Comparison of ENCODE assay signal across 1 cellular context in the genomic region with DNA sequence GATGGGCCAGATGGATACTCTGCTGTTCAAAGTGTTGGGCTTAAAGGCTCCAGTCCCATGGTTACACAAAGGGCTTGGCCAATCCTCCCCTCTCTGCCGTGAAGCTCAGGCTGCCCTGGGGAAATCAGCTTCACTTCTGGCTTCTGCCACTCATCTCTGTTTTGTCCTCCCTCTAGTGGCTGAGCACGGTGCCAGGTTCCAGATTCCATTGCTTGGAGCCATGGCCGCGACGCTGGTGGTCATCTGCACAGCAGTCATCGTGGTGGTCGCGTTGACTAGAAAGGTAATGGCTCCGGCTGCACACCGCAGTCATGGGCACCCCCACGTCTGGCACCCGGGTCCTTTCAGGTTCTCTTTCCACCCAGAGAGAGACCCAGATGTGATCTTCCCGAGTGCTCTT.
TF ChIP-seq lines count a peak whose summit lies in the region.

No MANE protein-coding gene starts in this region.

TF ChIP-seq in SK-N-SH treated with all-trans-retinoic acid at 6 μM for 48 hours, 23 proteins besides CTCF, POLR2A, EP300 and RAD21 (continued from another document):
- TF ChIP-seq, protein P1, sequence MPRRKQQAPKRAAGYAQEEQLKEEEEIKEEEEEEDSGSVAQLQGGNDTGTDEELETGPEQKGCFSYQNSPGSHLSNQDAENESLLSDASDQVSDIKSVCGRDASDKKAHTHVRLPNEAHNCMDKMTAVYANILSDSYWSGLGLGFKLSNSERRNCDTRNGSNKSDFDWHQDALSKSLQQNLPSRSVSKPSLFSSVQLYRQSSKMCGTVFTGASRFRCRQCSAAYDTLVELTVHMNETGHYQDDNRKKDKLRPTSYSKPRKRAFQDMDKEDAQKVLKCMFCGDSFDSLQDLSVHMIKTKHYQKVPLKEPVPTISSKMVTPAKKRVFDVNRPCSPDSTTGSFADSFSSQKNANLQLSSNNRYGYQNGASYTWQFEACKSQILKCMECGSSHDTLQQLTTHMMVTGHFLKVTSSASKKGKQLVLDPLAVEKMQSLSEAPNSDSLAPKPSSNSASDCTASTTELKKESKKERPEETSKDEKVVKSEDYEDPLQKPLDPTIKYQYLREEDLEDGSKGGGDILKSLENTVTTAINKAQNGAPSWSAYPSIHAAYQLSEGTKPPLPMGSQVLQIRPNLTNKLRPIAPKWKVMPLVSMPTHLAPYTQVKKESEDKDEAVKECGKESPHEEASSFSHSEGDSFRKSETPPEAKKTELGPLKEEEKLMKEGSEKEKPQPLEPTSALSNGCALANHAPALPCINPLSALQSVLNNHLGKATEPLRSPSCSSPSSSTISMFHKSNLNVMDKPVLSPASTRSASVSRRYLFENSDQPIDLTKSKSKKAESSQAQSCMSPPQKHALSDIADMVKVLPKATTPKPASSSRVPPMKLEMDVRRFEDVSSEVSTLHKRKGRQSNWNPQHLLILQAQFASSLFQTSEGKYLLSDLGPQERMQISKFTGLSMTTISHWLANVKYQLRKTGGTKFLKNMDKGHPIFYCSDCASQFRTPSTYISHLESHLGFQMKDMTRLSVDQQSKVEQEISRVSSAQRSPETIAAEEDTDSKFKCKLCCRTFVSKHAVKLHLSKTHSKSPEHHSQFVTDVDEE (CRISPR knock-in tag; IDR thresholded peaks at IDR 0.05), result no peak
- TF ChIP-seq ZNF565 (CRISPR knock-in tag; conservative IDR thresholded peaks at IDR 0.05; ENCODE audit: low read depth) (no peak), ESRRG (CRISPR knock-in tag; IDR thresholded peaks at IDR 0.05) (no peak), ZNF8 (CRISPR knock-in tag; IDR thresholded peaks at IDR 0.05) (no peak), ZC3H10 (CRISPR knock-in tag; IDR thresholded peaks at IDR 0.05) (no peak), CSRNP3 (CRISPR knock-in tag; IDR thresholded peaks at IDR 0.05) (no peak), GLIS3 (CRISPR knock-in tag; IDR thresholded peaks at IDR 0.05) (no peak), ZFP30 (CRISPR knock-in tag; IDR thresholded peaks at IDR 0.05) (no peak)
- TF ChIP-seq, protein P2, sequence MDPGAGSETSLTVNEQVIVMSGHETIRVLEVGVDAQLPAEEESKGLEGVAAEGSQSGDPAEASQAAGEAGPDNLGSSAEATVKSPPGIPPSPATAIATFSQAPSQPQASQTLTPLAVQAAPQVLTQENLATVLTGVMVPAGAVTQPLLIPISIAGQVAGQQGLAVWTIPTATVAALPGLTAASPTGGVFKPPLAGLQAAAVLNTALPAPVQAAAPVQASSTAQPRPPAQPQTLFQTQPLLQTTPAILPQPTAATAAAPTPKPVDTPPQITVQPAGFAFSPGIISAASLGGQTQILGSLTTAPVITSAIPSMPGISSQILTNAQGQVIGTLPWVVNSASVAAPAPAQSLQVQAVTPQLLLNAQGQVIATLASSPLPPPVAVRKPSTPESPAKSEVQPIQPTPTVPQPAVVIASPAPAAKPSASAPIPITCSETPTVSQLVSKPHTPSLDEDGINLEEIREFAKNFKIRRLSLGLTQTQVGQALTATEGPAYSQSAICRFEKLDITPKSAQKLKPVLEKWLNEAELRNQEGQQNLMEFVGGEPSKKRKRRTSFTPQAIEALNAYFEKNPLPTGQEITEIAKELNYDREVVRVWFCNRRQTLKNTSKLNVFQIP (CRISPR knock-in tag; IDR thresholded peaks at IDR 0.05; ENCODE audit: borderline replicate concordance, low read depth), result no peak
